Comparison of ENCODE assay signal across 20 cellular contexts in the genomic region with DNA sequence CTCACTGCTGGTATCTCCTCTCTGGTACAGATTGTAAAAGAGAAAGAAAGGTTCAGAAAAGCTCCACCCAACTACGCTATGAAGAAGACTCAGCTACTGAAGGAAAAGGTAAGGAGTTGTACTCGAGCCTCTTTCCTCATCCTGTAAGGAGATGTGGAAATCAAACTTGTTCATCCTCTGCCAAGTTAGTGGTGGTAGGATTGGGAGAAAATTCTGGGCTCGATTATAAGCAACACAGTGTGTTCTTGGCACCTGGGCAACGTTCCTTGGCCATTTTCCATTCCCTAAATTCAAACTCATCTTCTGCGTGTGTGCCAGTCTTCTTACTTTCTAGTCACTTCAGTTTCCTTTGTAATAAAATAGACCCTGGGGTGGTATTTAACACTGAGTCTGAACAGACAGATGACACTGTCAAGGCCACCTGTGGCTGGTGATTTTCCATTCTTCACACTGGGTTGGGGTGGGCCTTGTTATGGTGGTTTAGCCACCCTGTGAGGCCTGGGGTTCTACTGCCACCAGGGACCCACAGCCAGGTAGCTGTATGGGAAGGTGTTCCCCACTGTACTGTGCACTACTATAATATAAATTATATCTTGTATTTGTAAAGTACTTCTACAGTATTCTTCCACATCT. TPM values are rescaled to one million over a fixed set of nuclear protein-coding genes. Genes with fewer than 3 reads are reported as not detected.
A peak's percentile ranks its signal among the peaks of the same experiment; 100 is the strongest.
DNase-seq lines count a peak whose midpoint lies in the region; ATAC-seq and TF ChIP-seq lines count a peak whose summit lies in the region.
"Had no signal": no experiment of that assay in that cellular context is flagged by ENCODE, and none has a peak within 500 bp of the region (broad histone marks: within the 10 kb centered on the region; RNA-seq: fewer than 3 reads in every experiment).

No MANE protein-coding gene starts in this region.

- H3K9ac ChIP-seq in mesendoderm (ENCODE audit: low read length): no peak overlapping the region

- no peak overlapping the region for H3K27ac ChIP-seq in mesendoderm (ENCODE audit: low read depth, low read length)
- H3K27ac ChIP-seq: 22Rv1, C4-2B, pancreas, tibial artery had no signal

- H4K8ac ChIP-seq in mesendoderm (ENCODE audit: low read depth, low read length): no peak overlapping the region

- H3K79me1 ChIP-seq in mesendoderm (ENCODE audit: low read length): no peaks in the 10 kb centered on the region

- WGBS in mesendoderm (ENCODE audit: extremely low coverage, insufficient coverage, low lambda C conversion rate): no CpG with 5 or more reads among the region's 5 CpGs

- no peak overlapping the region for H4K5ac ChIP-seq in mesendoderm (ENCODE audit: low read length)

- H3K9me3 Mint-ChIP-seq in activated CD4-positive, alpha-beta T cell treated with anti-CD3 and anti-CD28 coated beads for 36 hours (ENCODE audit: low read depth): no peaks in the 10 kb centered on the region
- H3K9me3 Mint-ChIP-seq in activated CD4-positive, alpha-beta T cell treated with anti-CD3 and anti-CD28 coated beads, Interleukin-2, amount 10 ng/mL, durations not matched to agents 7 days and 5 days: no peaks in the 10 kb centered on the region
- H3K9me3 Mint-ChIP-seq: activated T-helper 2 cell treated with anti-CD3 and anti-CD28 coated beads, Interferon-gamma antibody, Interleukin-2, Interleukin-4, amounts not matched to agents 10 μg/mL and 5 μg/mL and 100 μg/mL, durations not matched to agents 14 hours and 24 hours and 36 hours; naive thymus-derived CD4-positive, alpha-beta T cell; WTC11 had no signal

- H3K36me3 Mint-ChIP-seq in activated CD4-positive, alpha-beta T cell treated with anti-CD3 and anti-CD28 coated beads for 36 hours (ENCODE audit: low read depth): peaks cover 44% of the 10 kb centered on the region
- H3K36me3 Mint-ChIP-seq in activated CD4-positive, alpha-beta T cell treated with anti-CD3 and anti-CD28 coated beads, Interleukin-2, amount 10 ng/mL, durations not matched to agents 7 days and 5 days (ENCODE audit: low read depth): peaks cover 49% of the 10 kb centered on the region

- H2BK15ac ChIP-seq in mesendoderm (replicated peaks; ENCODE audit: low read depth): no peak overlapping the region

- POLR2A ChIA-PET in activated CD4-positive, alpha-beta T cell treated with anti-CD3 and anti-CD28 coated beads for 36 hours (lab: Charles Lee): interaction anchor here (0.6 kb wide), 1 partner anchor 17 kb away, joined by 3 read pairs; a partner anchor contains a TSS
- POLR2A ChIA-PET in activated CD4-positive, alpha-beta T cell treated with anti-CD3 and anti-CD28 coated beads, Interleukin-2, amount 10 ng/mL, durations not matched to agents 7 days and 5 days (lab: Charles Lee): no interaction called here

- H3K23ac ChIP-seq in mesendoderm (ENCODE audit: low read length): no peak overlapping the region

- no peak overlapping the region for H3K56ac ChIP-seq in mesendoderm (ENCODE audit: low read length)

- peaks cover 6% of the 10 kb centered on the region for H3K4me1 Mint-ChIP-seq in activated CD4-positive, alpha-beta T cell treated with anti-CD3 and anti-CD28 coated beads for 36 hours
- no peaks in the 10 kb centered on the region for H3K4me1 Mint-ChIP-seq in activated CD4-positive, alpha-beta T cell treated with anti-CD3 and anti-CD28 coated beads, Interleukin-2, amount 10 ng/mL, durations not matched to agents 7 days and 5 days
- H3K4me1 Mint-ChIP-seq: naive thymus-derived CD4-positive, alpha-beta T cell; WTC11 had no signal

- no peak overlapping the region for H2AK5ac ChIP-seq in mesendoderm (ENCODE audit: low read length)

- CTCF ChIA-PET in activated CD4-positive, alpha-beta T cell treated with anti-CD3 and anti-CD28 coated beads for 36 hours (lab: Charles Lee): interaction anchor here (0.7 to 2.8 kb wide), 2 partner anchors 10 to 574 kb away, joined by 3 to 20 read pairs; no protein-coding TSS in a partner anchor
- CTCF ChIA-PET in activated CD4-positive, alpha-beta T cell treated with anti-CD3 and anti-CD28 coated beads, Interleukin-2, amount 10 ng/mL, durations not matched to agents 7 days and 5 days (lab: Charles Lee): interaction anchor here (1.1 kb wide), 1 partner anchor 10 kb away, joined by 6 read pairs; no protein-coding TSS in a partner anchor

- DNase-seq in activated CD4-positive, alpha-beta T cell treated with anti-CD3 and anti-CD28 coated beads for 36 hours: no peak
- no peak for DNase-seq in activated CD4-positive, alpha-beta T cell treated with anti-CD3 and anti-CD28 coated beads, Interleukin-2, amount 10 ng/mL, durations not matched to agents 7 days and 5 days
- DNase-seq in LNCaP clone FGC (ENCODE audit: low read depth): peak; percentile 7
- peak; percentile 35 for DNase-seq in choroid plexus epithelial cell (ENCODE audit: low read depth)
- DNase-seq in posterior vena cava (ENCODE audit: low spot score): peak; percentile 36
- no peak for DNase-seq in foreskin melanocyte
- DNase-seq in mesendoderm: no peak
- no peak for DNase-seq in NCI-H526 treated with DMSO at 0.1 percent for 48 hours (lab: John Stamatoyannopoulos, UW)
- DNase-seq: activated CD8-positive, alpha-beta memory T cell treated with anti-CD3 and anti-CD28 coated beads for 24 hours; naive thymus-derived CD4-positive, alpha-beta T cell; NCI-H524; pancreas; SHP77 treated with DMSO at 0.1 percent for 48 hours; T-helper 17 cell; tibial artery had no signal

- no peak overlapping the region for H2BK120ac ChIP-seq in mesendoderm (ENCODE audit: low read depth, low read length)

- peak overlapping the region; percentile 87 for H3K27ac Mint-ChIP-seq in activated CD4-positive, alpha-beta T cell treated with anti-CD3 and anti-CD28 coated beads for 36 hours
- no peak overlapping the region for H3K27ac Mint-ChIP-seq in activated CD4-positive, alpha-beta T cell treated with anti-CD3 and anti-CD28 coated beads, Interleukin-2, amount 10 ng/mL, durations not matched to agents 7 days and 5 days
- H3K27ac Mint-ChIP-seq: T-helper 17 cell, WTC11 had no signal

- no peaks in the 10 kb centered on the region for H3K4me1 ChIP-seq in mesendoderm (ENCODE audit: control insufficient read depth, low read depth, low read length)
- H3K4me1 ChIP-seq: pancreas, tibial artery had no signal

- no peaks in the 10 kb centered on the region for H3K27me3 ChIP-seq in mesendoderm (ENCODE audit: insufficient read depth, low read length, poor library complexity)
- H3K27me3 ChIP-seq: pancreas, tibial artery had no signal

- intact Hi-C loops in activated CD4-positive, alpha-beta T cell treated with anti-CD3 and anti-CD28 coated beads for 36 hours (cut with DNase I, micrococcal nuclease): no loop called here
- intact Hi-C loops in posterior vena cava (cut with DNase I): no loop called here

- no peak overlapping the region for H3K18ac ChIP-seq in mesendoderm (ENCODE audit: low read length)

- no peak overlapping the region for H3K4ac ChIP-seq in mesendoderm (ENCODE audit: low read depth, low read length)

- H2BK5ac ChIP-seq in mesendoderm (ENCODE audit: low read length): no peak overlapping the region

- no peak overlapping the region for H3K4me3 ChIP-seq in LNCaP clone FGC (ENCODE audit: low read depth, low read length)
- H3K4me3 ChIP-seq in choroid plexus epithelial cell (ENCODE audit: low read depth, low read length): no peak overlapping the region
- H3K4me3 ChIP-seq in mesendoderm (ENCODE audit: low read length): no peak overlapping the region
- H3K4me3 ChIP-seq: lung, pancreas, tibial artery had no signal

- ATAC-seq in activated CD4-positive, alpha-beta T cell treated with anti-CD3 and anti-CD28 coated beads for 36 hours: no peak
- ATAC-seq: T-helper 17 cell, WTC11 had no signal

- peaks cover 24% of the 10 kb centered on the region for H3K36me3 ChIP-seq in mesendoderm (ENCODE audit: control insufficient read depth, insufficient read depth, low read length)

- no peak overlapping the region for H3K4me3 Mint-ChIP-seq in activated CD4-positive, alpha-beta T cell treated with anti-CD3 and anti-CD28 coated beads for 36 hours
- no peak overlapping the region for H3K4me3 Mint-ChIP-seq in activated CD4-positive, alpha-beta T cell treated with anti-CD3 and anti-CD28 coated beads, Interleukin-2, amount 10 ng/mL, durations not matched to agents 7 days and 5 days
- H3K4me3 Mint-ChIP-seq: naive thymus-derived CD4-positive, alpha-beta T cell; T-helper 17 cell; WTC11 had no signal

- TF ChIP-seq CTCF in LNCaP clone FGC (IDR thresholded peaks at IDR 0.05; ENCODE audit: control insufficient read depth, extremely low read depth, insufficient read depth): no peak
- TF ChIP-seq CTCF in choroid plexus epithelial cell (conservative IDR thresholded peaks at IDR 0.05; ENCODE audit: low read depth, low read length): no peak

- H3K27me3 Mint-ChIP-seq in activated CD4-positive, alpha-beta T cell treated with anti-CD3 and anti-CD28 coated beads for 36 hours: no peaks in the 10 kb centered on the region
- no peaks in the 10 kb centered on the region for H3K27me3 Mint-ChIP-seq in activated CD4-positive, alpha-beta T cell treated with anti-CD3 and anti-CD28 coated beads, Interleukin-2, amount 10 ng/mL, durations not matched to agents 7 days and 5 days
- H3K27me3 Mint-ChIP-seq: naive thymus-derived CD4-positive, alpha-beta T cell; T-helper 17 cell had no signal

- H3K4me2 ChIP-seq in mesendoderm (ENCODE audit: low read length): no peak overlapping the region

- no peaks in the 10 kb centered on the region for H3K79me2 ChIP-seq in mesendoderm (ENCODE audit: control insufficient read depth, insufficient read depth, low read length)

RNA-seq across cellular contexts. Expression of a gene that starts 17.1 kb away (rescaled TPM):
- total RNA-seq in activated CD4-positive, alpha-beta T cell treated with anti-CD3 and anti-CD28 coated beads for 36 hours: 1 to 10 TPM; 2.5 to 4.2 TPM
- total RNA-seq in activated CD4-positive, alpha-beta T cell treated with anti-CD3 and anti-CD28 coated beads, Interleukin-2, amount 10 ng/mL, durations not matched to agents 7 days and 5 days: under 1 TPM in 1 of 2 experiments, not detected in 1; 0.35 TPM
- total RNA-seq in posterior vena cava: under 1 TPM; 0.28 to 0.33 TPM
- 0.24 TPM for polyA plus RNA-seq in mesendoderm (2013, experiment 1 of 2)
- 0.24 TPM for polyA plus RNA-seq in mesendoderm (2013, experiment 2 of 2)

RNA-seq across cellular contexts. Expression of a gene that starts 37.1 kb away (rescaled TPM):
- under 1 TPM in 1 of 2 experiments, not detected in 1; 0.11 TPM for total RNA-seq in activated CD4-positive, alpha-beta T cell treated with anti-CD3 and anti-CD28 coated beads for 36 hours
- 1 to 10 TPM in 1 of 2 experiments, under 1 TPM in 1; 0.87 to 1.1 TPM for total RNA-seq in activated CD4-positive, alpha-beta T cell treated with anti-CD3 and anti-CD28 coated beads, Interleukin-2, amount 10 ng/mL, durations not matched to agents 7 days and 5 days
- total RNA-seq in posterior vena cava: under 1 TPM; 0.24 to 0.46 TPM
- polyA plus RNA-seq in mesendoderm (2013, experiment 1 of 2): 0.15 TPM
- polyA plus RNA-seq in mesendoderm (2013, experiment 2 of 2): 0.14 TPM
- polyA plus RNA-seq: naive thymus-derived CD4-positive, alpha-beta T cell had no signal

RNA-seq across cellular contexts. Expression of a gene that starts 59.6 kb away (rescaled TPM):
- total RNA-seq in activated CD4-positive, alpha-beta T cell treated with anti-CD3 and anti-CD28 coated beads for 36 hours: 10 to 100 TPM; 29.4 to 32.3 TPM
- total RNA-seq in activated CD4-positive, alpha-beta T cell treated with anti-CD3 and anti-CD28 coated beads, Interleukin-2, amount 10 ng/mL, durations not matched to agents 7 days and 5 days: 10 to 100 TPM; 40.4 to 45.7 TPM
- total RNA-seq in posterior vena cava: 10 to 100 TPM; 22.9 to 25.6 TPM
- polyA plus RNA-seq in mesendoderm (2013, experiment 1 of 2): 46.5 TPM
- polyA plus RNA-seq in mesendoderm (2013, experiment 2 of 2): 48.1 TPM

Comparison
In these comparisons a context has a peak if more than half of its experiments do, and no peak if none do; other contexts are left out.
1. DNase-seq: peak in LNCaP clone FGC (single experiment), choroid plexus epithelial cell (single experiment) and posterior vena cava (single experiment); none in activated CD4-positive, alpha-beta T cell treated with anti-CD3 and anti-CD28 coated beads for 36 hours (single experiment), activated CD4-positive, alpha-beta T cell treated with anti-CD3 and anti-CD28 coated beads, Interleukin-2, amount 10 ng/mL, durations not matched to agents 7 days and 5 days (single experiment), foreskin melanocyte (single experiment), mesendoderm (single experiment) and NCI-H526 treated with DMSO at 0.1 percent for 48 hours (single experiment).